18 cellular contexts compared by ENCODE assay signal in the genomic region with DNA sequence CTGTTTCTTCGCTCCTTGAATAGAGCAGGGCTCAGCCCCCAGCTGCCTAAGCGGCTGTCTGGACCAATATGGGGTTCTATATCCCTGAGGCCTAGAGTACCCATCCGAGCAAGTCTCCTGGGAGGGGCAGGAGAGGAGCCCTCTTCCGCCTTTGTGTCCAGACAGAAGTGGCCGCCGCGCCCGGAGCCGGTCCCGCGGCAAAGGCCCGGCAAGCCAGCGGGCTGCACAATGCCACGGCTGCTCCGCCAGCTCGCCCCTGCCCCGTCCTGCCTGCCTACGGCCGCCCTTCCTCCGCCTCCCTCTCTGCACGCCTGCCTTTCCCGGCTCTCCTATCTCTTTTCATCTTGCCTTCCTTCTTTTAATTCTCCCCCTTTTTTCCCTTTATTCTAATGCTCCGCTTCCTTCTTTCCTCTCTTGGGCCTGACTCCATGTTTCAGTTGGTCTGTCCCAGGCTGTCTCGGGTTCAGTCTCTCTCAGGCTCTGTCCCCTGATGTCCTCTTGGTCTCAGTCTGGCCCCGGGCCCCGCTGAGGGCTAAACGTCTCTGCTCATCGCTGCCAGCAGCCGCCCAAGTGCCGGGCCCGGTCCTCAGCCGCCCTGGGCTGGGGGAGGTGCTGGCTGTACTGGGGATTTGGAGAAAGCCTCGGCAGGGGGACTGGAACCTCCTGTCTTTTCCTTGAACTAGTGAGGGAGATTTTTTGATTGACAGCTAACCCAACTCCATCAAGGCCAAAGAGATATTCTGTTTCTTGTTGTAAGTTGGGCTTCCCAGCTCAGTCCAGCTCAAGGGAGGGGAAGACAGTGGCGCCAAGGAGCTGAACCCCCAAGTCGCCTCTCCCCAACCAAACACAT. TPM values are rescaled to one million over a fixed set of nuclear protein-coding genes. Genes with fewer than 3 reads are reported as not detected.
DNase-seq lines count a peak whose midpoint lies in the region; ATAC-seq, FAIRE-seq and TF ChIP-seq lines count a peak whose summit lies in the region.
"Had no signal": no experiment of that assay in that cellular context is flagged by ENCODE, and none has a peak within 500 bp of the region (broad histone marks: within the 10 kb centered on the region; RNA-seq: fewer than 3 reads in every experiment).

No MANE protein-coding gene starts in this region.

- H3K4me3 Mint-ChIP-seq in activated T-helper 17 cell treated with anti-CD3 and anti-CD28 coated beads, Interleukin-2, amount 50 U/mL, for 72 hours, result peak overlapping the region; percentile 80

- H3K4me1 ChIP-seq in smooth muscle cell (ENCODE audit: low read depth), result peaks cover 7% of the 10 kb centered on the region

- POLR2A ChIA-PET in HEK293T (lab: Yijun Ruan, JAX), result interaction anchor here (0.7 to 7.6 kb wide), 7 partner anchors 11 to 210 kb away, joined by 3 to 69 read pairs (median 4); a partner anchor contains a TSS

- no peak for FAIRE-seq in GM12892 (lab: Jason Lieb, UNC)

- H3K9me3 ChIP-seq in smooth muscle cell (replicated peaks; ENCODE audit: low read depth), result no peaks in the 10 kb centered on the region
- H3K9me3 ChIP-seq: HAP-1, right atrium auricular region had no signal

- no peaks in the 10 kb centered on the region for H4K20me1 ChIP-seq in smooth muscle cell (ENCODE audit: low read depth)

- peak overlapping the region; percentile 29 for H3K4me2 ChIP-seq in smooth muscle cell

- peaks cover 100% of the 10 kb centered on the region for H3K27me3 ChIP-seq in smooth muscle cell (ENCODE audit: low read depth)

- H3K4me3 ChIP-seq in smooth muscle cell, result no peak overlapping the region
- H3K4me3 ChIP-seq: coronary artery, HAP-1, right atrium auricular region had no signal

- H2AFZ ChIP-seq in smooth muscle cell (ENCODE audit: low read depth), result no peak overlapping the region

- no peak for ATAC-seq in activated T-helper 17 cell treated with anti-CD3 and anti-CD28 coated beads, Interleukin-2, amount 50 U/mL, for 72 hours (replicated peaks)
- ATAC-seq: stimulated activated naive CD8-positive, alpha-beta T cell treated with anti-CD3 and anti-CD28 coated beads, Interleukin-15, amount 100 ng/mL, for 72 hours had no signal

- H3K9ac ChIP-seq in smooth muscle cell (ENCODE audit: low read depth), result no peak overlapping the region

- peaks cover 9% of the 10 kb centered on the region for H3K36me3 Mint-ChIP-seq in activated T-helper 17 cell treated with anti-CD3 and anti-CD28 coated beads, Interleukin-2, amount 50 U/mL, for 72 hours (ENCODE audit: low read depth)

- H3F3A ChIP-seq in smooth muscle cell (ENCODE audit: low read depth), result no peaks in the 10 kb centered on the region

- H3K4me1 Mint-ChIP-seq in activated T-helper 17 cell treated with anti-CD3 and anti-CD28 coated beads, Interleukin-2, amount 50 U/mL, for 72 hours, result peaks cover 8% of the 10 kb centered on the region

- WGBS in smooth muscle cell (ENCODE audit: low lambda C conversion rate), result 14% methylated on average over 35 of the region's 35 CpGs

- TF ChIP-seq CTCF in smooth muscle cell (IDR thresholded peaks at IDR 0.05; ENCODE audit: borderline replicate concordance, insufficient read depth, poor library complexity, severe bottlenecking), result no peak

- no peak for TF ChIP-seq POLR2A in GM12892 (IDR thresholded peaks at IDR 0.05; ENCODE audit: low read depth, low read length)

- peaks cover 80% of the 10 kb centered on the region for H3K27me3 Mint-ChIP-seq in activated T-helper 17 cell treated with anti-CD3 and anti-CD28 coated beads, Interleukin-2, amount 50 U/mL, for 72 hours

- no peak overlapping the region for H3K27ac Mint-ChIP-seq in activated T-helper 17 cell treated with anti-CD3 and anti-CD28 coated beads, Interleukin-2, amount 50 U/mL, for 72 hours
- H3K27ac Mint-ChIP-seq: stimulated activated naive CD8-positive, alpha-beta T cell treated with anti-CD3 and anti-CD28 coated beads, Interleukin-15, amount 100 ng/mL, for 72 hours had no signal

- no peaks in the 10 kb centered on the region for H3K79me2 ChIP-seq in smooth muscle cell (ENCODE audit: low read depth)

- H3K36me3 ChIP-seq in smooth muscle cell (ENCODE audit: low read depth), result no peaks in the 10 kb centered on the region
- H3K36me3 ChIP-seq: HAP-1, right atrium auricular region had no signal

- H3K9me3 Mint-ChIP-seq in activated T-helper 17 cell treated with anti-CD3 and anti-CD28 coated beads, Interleukin-2, amount 50 U/mL, for 72 hours, result no peaks in the 10 kb centered on the region
- H3K9me3 Mint-ChIP-seq: stimulated activated naive CD8-positive, alpha-beta T cell treated with anti-CD3 and anti-CD28 coated beads, Interleukin-15, amount 100 ng/mL, for 72 hours had no signal

- DNase-seq in HEK293T (ENCODE audit: extremely low spot score), result no peak
- DNase-seq in kidney tubule cell (ENCODE audit: low spot score), result peak; percentile 57
- no peak for DNase-seq in smooth muscle cell (lab: John Stamatoyannopoulos, UW; ENCODE audit: unreplicated experiment)
- DNase-seq in activated CD4-positive, CD25-positive, alpha-beta regulatory T cell treated with anti-CD3 and anti-CD28 coated beads, Interleukin-2, amount 50 U/mL, for 72 hours, result no peak
- DNase-seq in GM12892 (ENCODE audit: insufficient read length), result no peak
- DNase-seq in COLO668 (lab: John Stamatoyannopoulos, UW; ENCODE audit: unreplicated experiment), result no peak
- DNase-seq: activated CD4-positive, alpha-beta T cell treated with anti-CD3 and anti-CD28 coated beads for 1 hour; activated T-cell treated with anti-CD3 and anti-CD28 coated beads for 4 hours; amygdala; COR-L47; stimulated activated naive CD8-positive, alpha-beta T cell treated with anti-CD3 and anti-CD28 coated beads, Interleukin-15, amount 100 ng/mL, for 72 hours; SW 1271 had no signal

- no peak overlapping the region for H3K27ac ChIP-seq in smooth muscle cell (ENCODE audit: low read depth)
- H3K27ac ChIP-seq: coronary artery, right atrium auricular region had no signal

- CTCF ChIA-PET in HEK293T (lab: Yijun Ruan, JAX), result interaction anchor here (0.6 to 4.8 kb wide), 7 partner anchors 9 to 254 kb away, joined by 3 to 27 read pairs (median 3); a partner anchor contains a TSS

TF ChIP-seq in HEK293T, 16 proteins besides CTCF, POLR2A, EP300 and RAD21:
- TF ChIP-seq HDGF (IDR thresholded peaks at IDR 0.05; ENCODE audit: borderline replicate concordance), result no peak
- TF ChIP-seq, protein P1, sequence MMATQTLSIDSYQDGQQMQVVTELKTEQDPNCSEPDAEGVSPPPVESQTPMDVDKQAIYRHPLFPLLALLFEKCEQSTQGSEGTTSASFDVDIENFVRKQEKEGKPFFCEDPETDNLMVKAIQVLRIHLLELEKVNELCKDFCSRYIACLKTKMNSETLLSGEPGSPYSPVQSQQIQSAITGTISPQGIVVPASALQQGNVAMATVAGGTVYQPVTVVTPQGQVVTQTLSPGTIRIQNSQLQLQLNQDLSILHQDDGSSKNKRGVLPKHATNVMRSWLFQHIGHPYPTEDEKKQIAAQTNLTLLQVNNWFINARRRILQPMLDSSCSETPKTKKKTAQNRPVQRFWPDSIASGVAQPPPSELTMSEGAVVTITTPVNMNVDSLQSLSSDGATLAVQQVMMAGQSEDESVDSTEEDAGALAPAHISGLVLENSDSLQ (IDR thresholded peaks at IDR 0.05), result peak; percentile 98
- peak; percentile 48; the same call in 1 of the 2 replicates for TF ChIP-seq CTBP1 (IDR thresholded peaks at IDR 0.05; ENCODE audit: borderline replicate concordance)
- TF ChIP-seq BHLHE40 (IDR thresholded peaks at IDR 0.05; ENCODE audit: borderline replicate concordance), result no peak

RNA-seq across cellular contexts. Expression of a gene that starts 2.4 kb away (rescaled TPM):
- total RNA-seq in activated T-helper 17 cell treated with anti-CD3 and anti-CD28 coated beads, Interleukin-2, amount 50 U/mL, for 72 hours, result not detected
- 0.54 and 1.2 TPM in 2 replicates for total RNA-seq in smooth muscle cell
- 2.5 and 2.7 TPM in 2 replicates for polyA plus RNA-seq in smooth muscle cell
- polyA plus RNA-seq in GM12892 (2012; ENCODE audit: missing spikeins), result not detected
- total RNA-seq: fibroblast of lung, right atrium auricular region had no signal

RNA-seq across cellular contexts. Expression of a gene that starts 11.2 kb away (rescaled TPM):
- total RNA-seq in activated T-helper 17 cell treated with anti-CD3 and anti-CD28 coated beads, Interleukin-2, amount 50 U/mL, for 72 hours, result not detected
- 1.4 and 1.6 TPM in 2 replicates for total RNA-seq in smooth muscle cell
- 3.8 and 4.4 TPM in 2 replicates for polyA plus RNA-seq in smooth muscle cell
- polyA plus RNA-seq in GM12892 (2012; ENCODE audit: missing spikeins), result not detected
- total RNA-seq: fibroblast of lung, right atrium auricular region had no signal

RNA-seq across cellular contexts. Expression of a gene that starts 12.6 kb away (rescaled TPM):
- total RNA-seq in activated T-helper 17 cell treated with anti-CD3 and anti-CD28 coated beads, Interleukin-2, amount 50 U/mL, for 72 hours, result not detected
- total RNA-seq in smooth muscle cell, result not detected in 2 replicates
- 0.66 and 0.67 TPM in 2 replicates for polyA plus RNA-seq in smooth muscle cell
- polyA plus RNA-seq in GM12892 (2012; ENCODE audit: missing spikeins), result not detected
- total RNA-seq: fibroblast of lung, right atrium auricular region had no signal

RNA-seq across cellular contexts. Expression of a gene that starts 22.8 kb away (rescaled TPM):
- total RNA-seq in activated T-helper 17 cell treated with anti-CD3 and anti-CD28 coated beads, Interleukin-2, amount 50 U/mL, for 72 hours, result not detected
- not detected in 2 replicates for total RNA-seq in smooth muscle cell
- polyA plus RNA-seq in smooth muscle cell, result 0.43 and 0.51 TPM in 2 replicates
- polyA plus RNA-seq in GM12892 (2012; ENCODE audit: missing spikeins), result not detected
- total RNA-seq: fibroblast of lung, right atrium auricular region had no signal
- polyA plus RNA-seq: fibroblast of lung had no signal

RNA-seq across cellular contexts. Expression of a gene that starts 24.6 kb away (rescaled TPM):
- not detected for total RNA-seq in activated T-helper 17 cell treated with anti-CD3 and anti-CD28 coated beads, Interleukin-2, amount 50 U/mL, for 72 hours
- total RNA-seq in smooth muscle cell, result 0.27 and 0.72 TPM in 2 replicates
- polyA plus RNA-seq in smooth muscle cell, result 0.23 and 0.25 TPM in 2 replicates
- polyA plus RNA-seq in GM12892 (2012; ENCODE audit: missing spikeins), result 0.13 TPM
- total RNA-seq: fibroblast of lung, HT1080, right atrium auricular region had no signal
- polyA plus RNA-seq: fibroblast of lung had no signal
